ENCODE assay signal across 1 cellular context in genomic region chr19:18368504-18369222, GRCh38.
TF ChIP-seq lines count a peak whose summit lies in the region.

No MANE protein-coding gene starts in this region.

TF ChIP-seq in IMR-90, 13 proteins besides CTCF, POLR2A, EP300 and RAD21:
- no peak for TF ChIP-seq SMC3 (IDR thresholded peaks at IDR 0.05; ENCODE audit: low read depth, low read length)
- TF ChIP-seq FOS (IDR thresholded peaks at IDR 0.05; ENCODE audit: low read depth, low read length), result no peak
- no peak for TF ChIP-seq NFE2L2 (IDR thresholded peaks at IDR 0.05; ENCODE audit: low read depth, low read length)
- TF ChIP-seq RFX5 (IDR thresholded peaks at IDR 0.05; ENCODE audit: low read depth, low read length), result no peak
- no peak for TF ChIP-seq MAFK (IDR thresholded peaks at IDR 0.05; ENCODE audit: low read depth, low read length)
- TF ChIP-seq MAZ (IDR thresholded peaks at IDR 0.05; ENCODE audit: borderline replicate concordance, low read depth, low read length), result no peak
- TF ChIP-seq CHD1 (IDR thresholded peaks at IDR 0.05; ENCODE audit: low read depth, low read length), result no peak
- no peak for TF ChIP-seq BHLHE40 (IDR thresholded peaks at IDR 0.05; ENCODE audit: low read depth, low read length)
- no peak for TF ChIP-seq RCOR1 (IDR thresholded peaks at IDR 0.05; ENCODE audit: insufficient replicate concordance, low read length)
- no peak for TF ChIP-seq USF2 (IDR thresholded peaks at IDR 0.05; ENCODE audit: low read depth, low read length)
- no peak for TF ChIP-seq MXI1 (IDR thresholded peaks at IDR 0.05; ENCODE audit: borderline replicate concordance, low read depth, low read length)
- no peak for TF ChIP-seq ELK1 (IDR thresholded peaks at IDR 0.05; ENCODE audit: borderline replicate concordance, low read depth, low read length)
- no peak for TF ChIP-seq CEBPB (IDR thresholded peaks at IDR 0.05; ENCODE audit: low read depth, low read length)
